Comparison of ENCODE assay signal across 25 cellular contexts in the genomic region with DNA sequence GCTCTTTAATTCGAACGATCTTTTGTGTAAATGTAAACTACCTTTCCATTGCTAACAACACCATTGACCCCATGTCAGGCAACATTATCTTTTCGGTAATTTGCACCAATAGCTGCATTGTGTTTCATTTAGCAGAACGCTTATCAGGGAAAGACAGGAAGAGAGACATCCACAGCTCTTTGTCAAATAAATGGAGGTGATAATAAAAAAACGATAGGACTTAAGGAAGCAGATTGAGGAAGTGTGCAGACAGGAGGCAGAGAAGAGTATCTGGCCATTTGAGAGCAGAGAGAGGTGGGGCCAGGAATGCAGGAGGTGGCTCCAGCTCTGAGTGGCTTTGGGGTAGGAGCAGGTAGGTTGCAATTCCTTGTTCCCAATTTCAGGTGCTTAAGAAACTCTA. TPM values are rescaled to one million over a fixed set of nuclear protein-coding genes. Genes with fewer than 3 reads are reported as not detected.
"Had no signal": no experiment of that assay in that cellular context is flagged by ENCODE, and none has a peak within 500 bp of the region (broad histone marks: within the 10 kb centered on the region; RNA-seq: fewer than 3 reads in every experiment).

No MANE protein-coding gene starts in this region.

- ATAC-seq: activated CD4-positive, CD25-positive, alpha-beta regulatory T cell treated with anti-CD3 and anti-CD28 coated beads, Interleukin-2, amount 50 U/mL, for 24 hours; activated CD8-positive, alpha-beta T cell treated with anti-CD3 and anti-CD28 coated beads for 36 hours; activated T-cell treated with anti-CD3 and anti-CD28 coated beads, Interleukin-2, amount 50 U/mL, for 72 hours had no signal

- H3K4me2 ChIP-seq: SK-N-SH had no signal

- H3K9ac ChIP-seq: SK-N-SH had no signal

- H3K36me3 ChIP-seq: Peyer's patch, SJCRH30, WERI-Rb-1 had no signal

- H3K27ac ChIP-seq: Peyer's patch, RWPE1, SJCRH30, WERI-Rb-1 had no signal

- H3K9me3 ChIP-seq: Peyer's patch, SJCRH30, SK-N-SH had no signal

- H3K4me3 ChIP-seq: Peyer's patch, SJCRH30 had no signal

- DNase-seq: activated CD4-positive, alpha-beta T cell treated with anti-CD3 and anti-CD28 coated beads for 4 hours; activated CD8-positive, alpha-beta memory T cell treated with anti-CD3 and anti-CD28 coated beads, Interleukin-2, amount 50 U/mL, for 4 hours; activated CD8-positive, alpha-beta T cell treated with anti-CD3 and anti-CD28 coated beads for 36 hours; activated gamma-delta T cell treated with Interleukin-2 at 50 U/mL for 16 hours; activated naive CD4-positive, alpha-beta T cell treated with anti-CD3 and anti-CD28 coated beads, Interleukin-2, amount 10 ng/mL, durations not matched to agents 7 days and 5 days; activated naive CD8-positive, alpha-beta T cell treated with anti-CD3 and anti-CD28 coated beads for 36 hours; activated T-cell treated with anti-CD3 and anti-CD28 coated beads, Interleukin-2, amount 50 U/mL, for 72 hours; cerebellar nuclear complex; Karpas-422; NCI-H1930; NCI-H2171; NCI-H2227 treated with DMSO at 0.1 percent for 48 hours; NCI-H446 treated with DMSO at 0.1 percent for 48 hours; NCI-H524 treated with DMSO at 0.1 percent for 48 hours; NCI-H82; Peyer's patch; Right ventricle myocardium superior; SJCRH30; SK-N-SH; T-helper 1 cell; WERI-Rb-1 had no signal

- H3K27me3 ChIP-seq: Peyer's patch, SJCRH30 had no signal

- H3K4me1 ChIP-seq: Peyer's patch, SJCRH30 had no signal

RNA-seq across cellular contexts. Expression of a gene that starts 37.5 kb away (rescaled TPM):
- total RNA-seq: activated naive CD8-positive, alpha-beta T cell treated with anti-CD3 and anti-CD28 coated beads for 36 hours; cardiac septum; Right ventricle myocardium superior; SJCRH30; T-helper 2 cell treated with Interferon-gamma antibody and Interleukin-4, amounts not matched to agents 100 ng/mL and 5 ng/mL, for 36 hours had no signal
- polyA plus RNA-seq: SK-N-SH had no signal
